14 cellular contexts compared by ENCODE assay signal in genomic region chr4:141102367-141102766, GRCh38. TPM values are rescaled to one million over a fixed set of nuclear protein-coding genes. Genes with fewer than 3 reads are reported as not detected.
DNase-seq lines count a peak whose midpoint lies in the region; FAIRE-seq and TF ChIP-seq lines count a peak whose summit lies in the region.
"Had no signal": no experiment of that assay in that cellular context is flagged by ENCODE, and none has a peak within 500 bp of the region (broad histone marks: within the 10 kb centered on the region; RNA-seq: fewer than 3 reads in every experiment).

No MANE protein-coding gene starts in this region.

- no peak overlapping the region for H3K4me2 ChIP-seq in keratinocyte (ENCODE audit: control insufficient read depth, extremely low read depth, insufficient read depth, low read depth, low read length)

- H4K20me1 ChIP-seq in keratinocyte (ENCODE audit: control insufficient read depth, extremely low read depth, insufficient read depth, low read length): no peaks in the 10 kb centered on the region

- no peaks in the 10 kb centered on the region for H3K27me3 ChIP-seq in bronchial epithelial cell (ENCODE audit: control insufficient read depth, insufficient read depth, low read length)
- H3K27me3 ChIP-seq in keratinocyte (ENCODE audit: control insufficient read depth, extremely low read depth, insufficient read depth, low read length): no peaks in the 10 kb centered on the region
- no peaks in the 10 kb centered on the region for H3K27me3 ChIP-seq in Peyer's patch
- H3K27me3 ChIP-seq: cardiac muscle cell had no signal

- H3K4me3 ChIP-seq in bronchial epithelial cell (ENCODE audit: low read depth, low read length) (no peak overlapping the region), keratinocyte (ENCODE audit: control insufficient read depth in 2 of 3, extremely low read depth in 1 of 3, insufficient read depth in 2 of 3, low read depth in 1 of 3, low read length in 3 of 3) (no peak overlapping the region), Peyer's patch (no peak overlapping the region)
- H3K4me3 ChIP-seq: cardiac muscle cell had no signal

- H3K9me3 ChIP-seq in keratinocyte (ENCODE audit: control insufficient read depth, low read depth, low read length) (no peaks in the 10 kb centered on the region), Peyer's patch (no peaks in the 10 kb centered on the region)

- TF ChIP-seq CTCF in bronchial epithelial cell (IDR thresholded peaks at IDR 0.05; ENCODE audit: insufficient read depth, low read length, severe bottlenecking): no peak
- TF ChIP-seq CTCF in keratinocyte (optimal IDR thresholded peaks at IDR 0.05 in 1 of 3, IDR thresholded peaks at IDR 0.05 in 1 of 3, conservative IDR thresholded peaks at IDR 0.05 in 1 of 3; ENCODE audit: extremely low read depth in 1 of 3, insufficient read depth in 2 of 3, low read length in 3 of 3): no peak
- no peak for TF ChIP-seq CTCF in Peyer's patch (IDR thresholded peaks at IDR 0.05)

- dilution Hi-C loops in keratinocyte (cut with MboI; ENCODE audit: extremely low pct_ligation_motif_present, low sequenced_read_pairs): no loop called here

- H3K36me3 ChIP-seq in bronchial epithelial cell (ENCODE audit: control insufficient read depth, insufficient read depth, low read length) (no peaks in the 10 kb centered on the region), keratinocyte (ENCODE audit: control insufficient read depth in 2 of 2, extremely low read depth in 1 of 2, insufficient read depth in 2 of 2, low read length in 2 of 2) (no peaks in the 10 kb centered on the region), Peyer's patch (no peaks in the 10 kb centered on the region)
- H3K36me3 ChIP-seq: cardiac muscle cell had no signal

- no peak for FAIRE-seq in bronchial epithelial cell (lab: Jason Lieb, UNC)
- FAIRE-seq in keratinocyte (lab: Jason Lieb, UNC): peak; percentile 69
- FAIRE-seq: H1, small intestine had no signal

- H2AFZ ChIP-seq in keratinocyte (ENCODE audit: control insufficient read depth, low read length): no peak overlapping the region

- no peak for TF ChIP-seq POLR2A in Peyer's patch (IDR thresholded peaks at IDR 0.05)

- in situ Hi-C loops in ACHN (cut with HindIII; ENCODE audit: low pct_ligation_motif_present, low pct_unique_long_range_greater_than_20kb, low sequenced_read_pairs): no loop called here

- peaks cover 2% of the 10 kb centered on the region for H3K4me1 ChIP-seq in keratinocyte (ENCODE audit: control insufficient read depth, extremely low read depth, insufficient read depth, low read length)
- H3K4me1 ChIP-seq in Peyer's patch: no peaks in the 10 kb centered on the region

- H3K9me1 ChIP-seq in keratinocyte (ENCODE audit: control insufficient read depth, extremely low read depth, insufficient read depth, low read length): no peaks in the 10 kb centered on the region

- H3K27ac ChIP-seq in keratinocyte (ENCODE audit: control insufficient read depth, insufficient read depth, low read length) (no peak overlapping the region), Peyer's patch (no peak overlapping the region)
- H3K27ac ChIP-seq: cardiac muscle cell had no signal

- DNase-seq in ACHN: peak; percentile 30
- DNase-seq in HT-29 (ENCODE audit: low spot score): peak; percentile 4
- DNase-seq in bronchial epithelial cell (ENCODE audit: low read depth): peak; percentile 62
- DNase-seq in keratinocyte (ENCODE audit: low read depth, low spot score): no peak
- DNase-seq in NCI-H1048 (lab: John Stamatoyannopoulos, UW): no peak
- DNase-seq in Peyer's patch: no peak
- DNase-seq in NCI-H2029 treated with DMSO at 0.1 percent for 48 hours (lab: John Stamatoyannopoulos, UW): no peak
- no peak for DNase-seq in mucosa of gallbladder (ENCODE audit: low spot score)
- DNase-seq: activated T-cell treated with anti-CD3 and anti-CD28 coated beads, Interleukin-2, amount 50 U/mL, for 48 hours; NCI-H345; SIG-M5; small intestine had no signal

- no peaks in the 10 kb centered on the region for H3K79me2 ChIP-seq in keratinocyte (ENCODE audit: control insufficient read depth, insufficient read depth, low read length)

- H3K9ac ChIP-seq in keratinocyte (ENCODE audit: control insufficient read depth, extremely low read depth, insufficient read depth, low read length): no peak overlapping the region

RNA-seq across cellular contexts. Expression of gene RNF150, which starts 30.9 kb away (rescaled TPM):
- not detected in 2 replicates for total RNA-seq in HT-29 (2014; rRNA removed; shearing (Covaris generic))
- under 0.01 and 0.13 TPM in 2 replicates for total RNA-seq in bronchial epithelial cell
- 0.02 to 0.18 TPM (median 0.09 TPM) in 3 replicates for polyA plus RNA-seq in keratinocyte
- polyA plus RNA-seq in keratinocyte (2011; ENCODE audit: low read depth): not detected
- 0.11 and 0.21 TPM in 2 replicates for polyA plus RNA-seq in keratinocyte (2011; cell fraction: cytosol; rRNA removed)
- polyA plus RNA-seq in keratinocyte (2011; cell fraction: nucleus; rRNA removed): 0.19 and 0.39 TPM in 2 replicates
- 0.03 and 0.04 TPM in 2 replicates for polyA plus RNA-seq in keratinocyte (2012; ENCODE audit: low replicate concordance)
- polyA minus RNA-seq in keratinocyte: 0.40 to 0.45 TPM in 2 of 3 replicates, not detected in the other
- not detected for polyA minus RNA-seq in keratinocyte (2011; cell fraction: cytosol; rRNA and poly(A)+ RNA removed)
- polyA minus RNA-seq in keratinocyte (2011; cell fraction: nucleus; rRNA and poly(A)+ RNA removed): 0.42 and 0.54 TPM in 2 replicates
- 1 to 10 TPM; 1.2 to 9.9 (median 2.5) TPM for total RNA-seq in Peyer's patch
- 20.5 TPM for total RNA-seq in mucosa of gallbladder

Comparison
In these comparisons a context has a peak if more than half of its experiments do, and no peak if none do; other contexts are left out.
1. DNase-seq: peak in ACHN (single experiment), HT-29 (single experiment) and bronchial epithelial cell (single experiment); none in keratinocyte (single experiment), NCI-H1048 (single experiment), Peyer's patch (0 of 3), NCI-H2029 treated with DMSO at 0.1 percent for 48 hours (single experiment) and mucosa of gallbladder (single experiment).